ENCODE assay signal across 22 cellular contexts in the genomic region with DNA sequence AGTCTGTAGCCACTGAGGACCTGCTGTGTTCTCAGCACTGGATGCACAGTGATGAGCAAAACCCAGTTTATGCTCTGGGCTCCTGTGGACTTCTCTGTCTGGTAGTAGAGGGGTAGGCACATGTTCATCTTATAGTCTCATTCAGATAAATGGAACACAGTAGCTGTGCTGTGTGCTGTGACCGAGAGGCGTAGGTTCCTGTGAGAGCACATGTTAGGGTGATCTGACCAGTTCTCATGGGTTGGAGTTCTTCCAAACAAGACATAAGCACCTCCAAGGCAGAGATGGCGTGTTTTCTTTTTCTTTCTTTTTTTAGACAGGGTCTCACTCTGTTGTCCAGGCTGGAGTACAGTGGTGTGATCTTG.
DNase-seq lines count a peak whose midpoint lies in the region; ATAC-seq and TF ChIP-seq lines count a peak whose summit lies in the region.
"Had no signal": no experiment of that assay in that cellular context is flagged by ENCODE, and none has a peak within 500 bp of the region (broad histone marks: within the 10 kb centered on the region; RNA-seq: fewer than 3 reads in every experiment).

No MANE protein-coding gene starts in this region.

- DNase-seq in Right ventricle myocardium superior (no peak), left cardiac atrium (no peak), left lung (no peak), prostate gland (ENCODE audit: low spot score) (no peak), uterus (no peak), RKO (ENCODE audit: low spot score) (no peak), endothelial cell (ENCODE audit: low spot score) (no peak), A172 (ENCODE audit: low spot score) (no peak)
- DNase-seq: activated CD4-positive, alpha-beta T cell treated with anti-CD3 and anti-CD28 coated beads, Interleukin-2, amount 50 U/mL, for 4 hours; activated T-cell treated with anti-CD3 and anti-CD28 coated beads, Interleukin-2, amount 50 U/mL, for 24 hours; CD4-positive, CD25-positive, alpha-beta regulatory T cell; central memory CD4-positive, alpha-beta T cell; effector CD8-positive, alpha-beta T cell; KBM-7; naive B cell; NCI-H1105 treated with DMSO at 0.1 percent for 48 hours; NCI-H82; stimulated activated CD4-positive, alpha-beta T cell treated with anti-CD3 and anti-CD28 coated beads, Interleukin-1b, Interleukin-23, amount 100 ng/mL, for 48 hours; substantia nigra; SW 1271 had no signal

- H3K27ac Mint-ChIP-seq in endothelial cell (ENCODE audit: unreplicated experiment), result no peak overlapping the region
- H3K27ac Mint-ChIP-seq: activated T-cell treated with anti-CD3 and anti-CD28 coated beads, Interleukin-2, amount 50 U/mL, for 24 hours; CD4-positive, CD25-positive, alpha-beta regulatory T cell had no signal

- no peaks in the 10 kb centered on the region for H3K4me1 ChIP-seq in left lung
- H3K4me1 ChIP-seq in prostate gland (replicated peaks), result peaks cover 10% of the 10 kb centered on the region
- no peaks in the 10 kb centered on the region for H3K4me1 ChIP-seq in uterus

- intact Hi-C loops in Right ventricle myocardium superior (cut with DNase I) (no loop called here), left cardiac atrium (cut with DNase I) (no loop called here), left lung (cut with DNase I) (no loop called here), prostate gland (cut with DNase I) (no loop called here), uterus (cut with DNase I; ENCODE audit: low total_unique reads) (no loop called here)

- peaks cover 14% of the 10 kb centered on the region for H3K4me1 Mint-ChIP-seq in endothelial cell (ENCODE audit: unreplicated experiment)
- H3K4me1 Mint-ChIP-seq: CD4-positive, CD25-positive, alpha-beta regulatory T cell; naive B cell had no signal

- H3K27ac ChIP-seq in left lung (no peak overlapping the region), prostate gland (peak overlapping the region; percentile 65 to 76), uterus (peak overlapping the region; percentile 43 to 74)
- H3K27ac ChIP-seq: HL-60 had no signal

- WGBS in prostate gland, result 69% methylated on average over 3 of the region's 3 CpGs

- H3K27me3 ChIP-seq in left lung (no peaks in the 10 kb centered on the region), prostate gland (replicated peaks; ENCODE audit: insufficient read depth) (no peaks in the 10 kb centered on the region), uterus (no peaks in the 10 kb centered on the region)

- peaks cover 6% of the 10 kb centered on the region for H3K27me3 Mint-ChIP-seq in endothelial cell (ENCODE audit: unreplicated experiment)

- TF ChIP-seq CTCF in left lung (IDR thresholded peaks at IDR 0.05), result no peak
- TF ChIP-seq CTCF in prostate gland (IDR thresholded peaks at IDR 0.05), result no peak
- no peak for TF ChIP-seq CTCF in uterus (IDR thresholded peaks at IDR 0.05)
- TF ChIP-seq CTCF in endothelial cell (IDR thresholded peaks at IDR 0.05; ENCODE audit: unreplicated experiment), result no peak

- H3K9me3 ChIP-seq in left lung (no peaks in the 10 kb centered on the region), prostate gland (no peaks in the 10 kb centered on the region), uterus (no peaks in the 10 kb centered on the region)

- ATAC-seq in Right ventricle myocardium superior (ENCODE audit: poor library complexity) (peak; percentile 4), left cardiac atrium (no peak), left lung (peak; percentile 23)
- ATAC-seq: Panc1 had no signal

- peaks cover 4% of the 10 kb centered on the region for H3K36me3 Mint-ChIP-seq in endothelial cell (ENCODE audit: low read depth, unreplicated experiment)
- H3K36me3 Mint-ChIP-seq: CD4-positive, CD25-positive, alpha-beta regulatory T cell; naive B cell had no signal

- no peak overlapping the region for H3K4me3 ChIP-seq in left lung
- H3K4me3 ChIP-seq in prostate gland, result no peak overlapping the region
- H3K4me3 ChIP-seq in uterus, result no peak overlapping the region

- no peak for TF ChIP-seq POLR2A in prostate gland (IDR thresholded peaks at IDR 0.05)
- no peak for TF ChIP-seq POLR2A in uterus (IDR thresholded peaks at IDR 0.05)

- H3K9me3 Mint-ChIP-seq in endothelial cell (ENCODE audit: unreplicated experiment), result no peaks in the 10 kb centered on the region
- H3K9me3 Mint-ChIP-seq: activated T-cell treated with anti-CD3 and anti-CD28 coated beads, Interleukin-2, amount 50 U/mL, for 24 hours; CD4-positive, CD25-positive, alpha-beta regulatory T cell had no signal

- no peak overlapping the region for H3K4me3 Mint-ChIP-seq in endothelial cell (ENCODE audit: unreplicated experiment)
- H3K4me3 Mint-ChIP-seq: activated T-cell treated with anti-CD3 and anti-CD28 coated beads, Interleukin-2, amount 50 U/mL, for 24 hours; CD4-positive, CD25-positive, alpha-beta regulatory T cell; naive B cell had no signal

- H3K36me3 ChIP-seq in left lung, result no peaks in the 10 kb centered on the region
- H3K36me3 ChIP-seq in prostate gland, result no peaks in the 10 kb centered on the region
- no peaks in the 10 kb centered on the region for H3K36me3 ChIP-seq in uterus

Comparison
In these comparisons a context has a peak if more than half of its experiments do, and no peak if none do; other contexts are left out.
1. ATAC-seq: peak in Right ventricle myocardium superior (single experiment) and left lung (single experiment); none in left cardiac atrium (0 of 2).
2. H3K27ac ChIP-seq: peak in prostate gland (2 of 2) and uterus (2 of 2); none in left lung (0 of 2).